Comparison of ENCODE assay signal across 14 cellular contexts in genomic region chr5:39102684-39103155, GRCh38. TPM values are rescaled to one million over a fixed set of nuclear protein-coding genes. Genes with fewer than 3 reads are reported as not detected.
DNase-seq lines count a peak whose midpoint lies in the region; ATAC-seq and TF ChIP-seq lines count a peak whose summit lies in the region.
"Had no signal": no experiment of that assay in that cellular context is flagged by ENCODE, and none has a peak within 500 bp of the region (broad histone marks: within the 10 kb centered on the region; RNA-seq: fewer than 3 reads in every experiment).

No MANE protein-coding gene starts in this region.

- DNase-seq in GM23248 (peak; percentile 13), WTC11 (ENCODE audit: low spot score) (no peak), fibroblast of villous mesenchyme (ENCODE audit: low read depth) (peak; percentile 68), NCI-H446 (lab: John Stamatoyannopoulos, UW) (no peak), tibial nerve (ENCODE audit: low spot score in 2 of 2) (no peak), NK-92 (lab: John Stamatoyannopoulos, UW; ENCODE audit: unreplicated experiment) (no peak)
- DNase-seq in stimulated activated naive CD4-positive, alpha-beta T cell (lab: John Stamatoyannopoulos, UW) = no peak
- DNase-seq: effector CD4-positive, alpha-beta T cell; left ventricle myocardium inferior had no signal

- H3K27me3 Mint-ChIP-seq in WTC11 (ENCODE audit: low read depth) = no peaks in the 10 kb centered on the region
- H3K27me3 Mint-ChIP-seq: stimulated activated naive CD8-positive, alpha-beta T cell treated with anti-CD3 and anti-CD28 coated beads, Interleukin-15, Interleukin-2, amounts not matched to agents 100 ng/mL and 50 ng/mL, for 24 hours had no signal

- no peaks in the 10 kb centered on the region for H3K9me2 ChIP-seq in GM23248 (ENCODE audit: insufficient read depth)

- no peak overlapping the region; the same call in 1 of the 2 replicates for H3K27ac Mint-ChIP-seq in WTC11
- H3K27ac Mint-ChIP-seq: B cell; stimulated activated naive CD8-positive, alpha-beta T cell treated with anti-CD3 and anti-CD28 coated beads, Interleukin-15, Interleukin-2, amounts not matched to agents 100 ng/mL and 50 ng/mL, for 24 hours had no signal

- H3K4me1 Mint-ChIP-seq in WTC11 = no peaks in the 10 kb centered on the region
- H3K4me1 Mint-ChIP-seq: B cell had no signal

- no peak for ATAC-seq in WTC11
- ATAC-seq: sciatic nerve had no signal

- no peak overlapping the region for H3K9ac ChIP-seq in GM23248

- H3K36me3 ChIP-seq in ACC112 (ENCODE audit: insufficient read depth, low read length) = no peaks in the 10 kb centered on the region
- H3K36me3 ChIP-seq in GM23248 (ENCODE audit: low read depth) = no peaks in the 10 kb centered on the region
- no peaks in the 10 kb centered on the region for H3K36me3 ChIP-seq in tibial nerve
- H3K36me3 ChIP-seq: left ventricle myocardium inferior had no signal

- peak overlapping the region; percentile 55 for H3K4me2 ChIP-seq in GM23248 (ENCODE audit: unreplicated experiment)

- POLR2A ChIA-PET in WTC11 (lab: Charles Lee) = no interaction called here

- no peaks in the 10 kb centered on the region for H4K20me1 ChIP-seq in GM23248 (ENCODE audit: insufficient read depth)

- H2AFZ ChIP-seq in ACC112 (ENCODE audit: low read length, unreplicated experiment) = no peak overlapping the region
- no peak overlapping the region for H2AFZ ChIP-seq in GM23248

- WGBS in GM23248 (ENCODE audit: low coverage in 1 of 2, low lambda C conversion rate in 2 of 2, missing lambda C conversion rate in 2 of 2), 2 experiments = 79 to 89% methylated on average over 4 of the region's 4 CpGs
- WGBS in tibial nerve, 2 donors = 46 to 58% methylated on average over 4 of the region's 4 CpGs

- peaks cover 67% of the 10 kb centered on the region for H3K4me1 ChIP-seq in ACC112 (ENCODE audit: control insufficient read depth, insufficient read depth, low read length, unreplicated experiment)
- peaks cover 42% of the 10 kb centered on the region for H3K4me1 ChIP-seq in GM23248 (ENCODE audit: insufficient read depth)
- no peaks in the 10 kb centered on the region for H3K4me1 ChIP-seq in tibial nerve
- H3K4me1 ChIP-seq: left ventricle myocardium inferior had no signal

- H3K27me3 ChIP-seq in ACC112 (ENCODE audit: insufficient read depth, low read length) (no peaks in the 10 kb centered on the region), GM23248 (replicated peaks; ENCODE audit: insufficient read depth) (no peaks in the 10 kb centered on the region), tibial nerve (no peaks in the 10 kb centered on the region)

- H3K4me3 ChIP-seq in ACC112 (ENCODE audit: low read depth, low read length) (peak overlapping the region; percentile 39), GM23248 (no peak overlapping the region), fibroblast of villous mesenchyme (ENCODE audit: low read depth, low read length) (no peak overlapping the region), tibial nerve (no peak overlapping the region)
- H3K4me3 ChIP-seq: left ventricle myocardium inferior had no signal

- in situ Hi-C loops in GM23248 (cut with MboI) = no loop called here

- TF ChIP-seq POLR2A in tibial nerve (IDR thresholded peaks at IDR 0.05) = no peak

- no peak for TF ChIP-seq CTCF in WTC11 (IDR thresholded peaks at IDR 0.05)
- no peak for TF ChIP-seq CTCF in fibroblast of villous mesenchyme (IDR thresholded peaks at IDR 0.05; ENCODE audit: insufficient read depth, low read depth, low read length)
- TF ChIP-seq CTCF in tibial nerve (IDR thresholded peaks at IDR 0.05) = no peak

- H3K79me2 ChIP-seq in ACC112 (ENCODE audit: control insufficient read depth, insufficient read depth, low read length, unreplicated experiment) (no peaks in the 10 kb centered on the region), GM23248 (ENCODE audit: insufficient read depth) (no peaks in the 10 kb centered on the region)

- peaks cover 29% of the 10 kb centered on the region for H3F3A ChIP-seq in GM23248 (ENCODE audit: insufficient read depth)

- no peaks in the 10 kb centered on the region for H3K36me3 Mint-ChIP-seq in WTC11

- no peak overlapping the region for H3K4me3 Mint-ChIP-seq in WTC11
- H3K4me3 Mint-ChIP-seq: B cell; neural crest cell; stimulated activated naive CD8-positive, alpha-beta T cell treated with anti-CD3 and anti-CD28 coated beads, Interleukin-15, Interleukin-2, amounts not matched to agents 100 ng/mL and 50 ng/mL, for 24 hours had no signal

- H3K9me3 ChIP-seq in GM23248 (ENCODE audit: low read depth) (no peaks in the 10 kb centered on the region), tibial nerve (no peaks in the 10 kb centered on the region)
- H3K9me3 ChIP-seq: left ventricle myocardium inferior had no signal

- no peaks in the 10 kb centered on the region for H3K9me3 Mint-ChIP-seq in WTC11
- H3K9me3 Mint-ChIP-seq: stimulated activated naive CD8-positive, alpha-beta T cell treated with anti-CD3 and anti-CD28 coated beads, Interleukin-15, Interleukin-2, amounts not matched to agents 100 ng/mL and 50 ng/mL, for 24 hours had no signal

- TF ChIP-seq EP300 in tibial nerve (IDR thresholded peaks at IDR 0.05) = no peak

- peak overlapping the region; percentile 100 for H3K27ac ChIP-seq in ACC112 (ENCODE audit: low read depth, low read length)
- H3K27ac ChIP-seq in GM23248 = peak overlapping the region; percentile 84
- no peak overlapping the region for H3K27ac ChIP-seq in tibial nerve
- H3K27ac ChIP-seq: left ventricle myocardium inferior had no signal

- CTCF ChIA-PET in WTC11 (lab: Charles Lee) = no interaction called here

TF ChIP-seq in WTC11, 78 proteins besides CTCF, POLR2A, EP300 and RAD21:
- TF ChIP-seq GABPB1 (CRISPR knock-in tag; IDR thresholded peaks at IDR 0.05) (peak; percentile 95), ZNF423 (CRISPR knock-in tag; IDR thresholded peaks at IDR 0.05) (no peak), FOXJ3 (CRISPR knock-in tag; IDR thresholded peaks at IDR 0.05; ENCODE audit: borderline replicate concordance) (no peak)

RNA-seq across cellular contexts. Expression of gene RICTOR, which starts 28.5 kb away (rescaled TPM):
- total RNA-seq in GM23248 (2014; rRNA removed; shearing (Covaris generic)) = 12.5 and 17.2 TPM in 2 replicates
- 5.2 and 5.7 TPM in 2 replicates for polyA plus RNA-seq in GM23248 (2016; fragmentation: Nextera tagmentation; extraction: Ambion mirVana)
- total RNA-seq in WTC11 (2021) (20.7 to 23.0 TPM (median 22.4 TPM) in 3 replicates), fibroblast of villous mesenchyme (47.4 and 50.1 TPM in 2 replicates), tibial nerve (10 to 100 TPM; 33.9 to 59.0 (median 44.3) TPM)

Comparison
In these comparisons a context has a peak if more than half of its experiments do, and no peak if none do; other contexts are left out.
1. H3K27ac ChIP-seq: peak in ACC112 (single experiment) and GM23248 (single experiment); none in tibial nerve (0 of 4).
2. DNase-seq: peak in GM23248 (single experiment) and fibroblast of villous mesenchyme (single experiment); none in WTC11 (single experiment), NCI-H446 (0 of 2), tibial nerve (0 of 2), stimulated activated naive CD4-positive, alpha-beta T cell (0 of 6) and NK-92 (single experiment).